In the genomic region with DNA sequence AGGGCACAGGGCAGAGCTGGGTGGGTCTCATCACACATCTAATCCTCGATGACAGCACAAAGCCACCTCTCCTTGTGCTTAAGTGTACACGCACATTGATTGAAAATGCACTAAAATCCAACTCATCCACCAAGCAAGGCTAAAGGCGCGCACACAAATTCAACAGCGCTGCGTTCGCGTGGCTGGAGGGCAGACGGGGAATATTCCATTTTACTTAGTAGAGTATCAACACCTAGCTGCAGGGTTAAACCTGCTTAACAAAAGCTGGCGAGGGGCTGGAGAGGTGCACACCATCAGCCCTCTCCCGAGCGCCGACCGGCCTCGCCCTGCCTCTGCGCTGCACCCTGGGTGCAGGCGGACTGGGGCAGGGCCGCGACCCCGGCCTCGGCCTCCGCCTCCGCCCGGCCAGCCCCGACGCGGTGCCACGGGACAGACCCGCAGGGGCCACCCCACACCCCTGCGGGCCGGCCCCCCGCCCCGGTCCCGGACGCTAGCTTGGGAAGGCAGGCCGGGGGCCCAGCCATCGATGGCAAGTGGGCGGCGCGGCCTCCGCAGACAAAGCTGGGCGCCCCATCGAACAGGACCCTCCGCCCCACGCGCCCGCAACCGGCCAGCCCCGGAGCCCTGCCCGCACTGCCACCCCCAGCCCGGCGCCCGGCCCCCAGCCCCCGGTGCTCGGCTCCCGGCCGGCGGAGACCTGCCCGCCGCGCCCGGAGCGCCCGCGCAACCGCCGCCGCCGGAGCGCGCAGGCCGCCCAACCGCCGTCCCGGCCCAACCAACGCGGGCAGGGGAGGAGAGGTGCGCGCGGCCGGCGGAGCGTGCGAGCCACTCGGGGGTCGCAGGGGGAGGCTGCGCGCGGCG, we compare ENCODE assay signal across 1 cellular context.
A peak's percentile ranks its signal among the peaks of the same experiment; 100 is the strongest.
TF ChIP-seq lines count a peak whose summit lies in the region.

No MANE protein-coding gene starts in this region.

TF ChIP-seq in H1, 55 proteins besides CTCF, POLR2A, EP300 and RAD21:
- no peak for TF ChIP-seq FOSL1 (IDR thresholded peaks at IDR 0.05; ENCODE audit: insufficient read depth, low read depth, low read length)
- no peak for TF ChIP-seq JUN (IDR thresholded peaks at IDR 0.05; ENCODE audit: low read depth, low read length)
- peak; percentile 40; the same call in 1 of the 2 replicates for TF ChIP-seq PHF8 (conservative IDR thresholded peaks at IDR 0.05; ENCODE audit: low read depth, low read length)
- TF ChIP-seq KDM4A (IDR thresholded peaks at IDR 0.05; ENCODE audit: low read depth, low read length, severe bottlenecking) = peak; percentile 51
- TF ChIP-seq ASH2L (IDR thresholded peaks at IDR 0.05; ENCODE audit: low read length) = no peak
- TF ChIP-seq, protein P1, sequence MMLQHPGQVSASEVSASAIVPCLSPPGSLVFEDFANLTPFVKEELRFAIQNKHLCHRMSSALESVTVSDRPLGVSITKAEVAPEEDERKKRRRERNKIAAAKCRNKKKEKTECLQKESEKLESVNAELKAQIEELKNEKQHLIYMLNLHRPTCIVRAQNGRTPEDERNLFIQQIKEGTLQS (IDR thresholded peaks at IDR 0.05; ENCODE audit: insufficient read depth, low read depth, low read length) = no peak
- TF ChIP-seq, protein P2, sequence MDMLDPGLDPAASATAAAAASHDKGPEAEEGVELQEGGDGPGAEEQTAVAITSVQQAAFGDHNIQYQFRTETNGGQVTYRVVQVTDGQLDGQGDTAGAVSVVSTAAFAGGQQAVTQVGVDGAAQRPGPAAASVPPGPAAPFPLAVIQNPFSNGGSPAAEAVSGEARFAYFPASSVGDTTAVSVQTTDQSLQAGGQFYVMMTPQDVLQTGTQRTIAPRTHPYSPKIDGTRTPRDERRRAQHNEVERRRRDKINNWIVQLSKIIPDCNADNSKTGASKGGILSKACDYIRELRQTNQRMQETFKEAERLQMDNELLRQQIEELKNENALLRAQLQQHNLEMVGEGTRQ (IDR thresholded peaks at IDR 0.05; ENCODE audit: low read length) = no peak
- TF ChIP-seq SP4 (IDR thresholded peaks at IDR 0.05; ENCODE audit: low read length) = no peak
- TF ChIP-seq ZNF274 (IDR thresholded peaks at IDR 0.05; ENCODE audit: borderline replicate concordance, extremely low read depth, low read length) = no peak
- no peak for TF ChIP-seq CTBP2 (IDR thresholded peaks at IDR 0.05; ENCODE audit: borderline replicate concordance, insufficient read depth, insufficient read length, low read length)
- TF ChIP-seq SP2 (IDR thresholded peaks at IDR 0.05; ENCODE audit: low read length) = no peak
- TF ChIP-seq, protein P3, sequence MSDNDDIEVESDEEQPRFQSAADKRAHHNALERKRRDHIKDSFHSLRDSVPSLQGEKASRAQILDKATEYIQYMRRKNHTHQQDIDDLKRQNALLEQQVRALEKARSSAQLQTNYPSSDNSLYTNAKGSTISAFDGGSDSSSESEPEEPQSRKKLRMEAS (IDR thresholded peaks at IDR 0.05) = no peak; the same call in 1 of the 2 replicates
- TF ChIP-seq HDAC2 (IDR thresholded peaks at IDR 0.05; ENCODE audit: borderline replicate concordance in 1 of 2, low read depth in 2 of 2, low read length in 2 of 2) = no peak
- TF ChIP-seq TBP (IDR thresholded peaks at IDR 0.05; ENCODE audit: low read depth, low read length) = peak; percentile 48; the same call in 1 of the 2 replicates
- TF ChIP-seq RFX5 (IDR thresholded peaks at IDR 0.05; ENCODE audit: borderline replicate concordance, low read depth, low read length) = peak; percentile 33; the same call in 1 of the 2 replicates
- TF ChIP-seq SAP30 (IDR thresholded peaks at IDR 0.05; ENCODE audit: insufficient read depth, insufficient replicate concordance, low read length) = no peak
- no peak for TF ChIP-seq YY1 (IDR thresholded peaks at IDR 0.05; ENCODE audit: low read depth, low read length)
- TF ChIP-seq RNF2 (IDR thresholded peaks at IDR 0.05; ENCODE audit: borderline replicate concordance, low read depth, low read length, missing control alignments, poor library complexity, severe bottlenecking) = no peak
- TF ChIP-seq TAF1 (IDR thresholded peaks at IDR 0.05; ENCODE audit: low read depth, low read length) = peak; percentile 51; the same call in 1 of the 2 replicates
- no peak for TF ChIP-seq EZH2 (IDR thresholded peaks at IDR 0.05; ENCODE audit: low read depth, low read length, severe bottlenecking)
- TF ChIP-seq CREB1 (IDR thresholded peaks at IDR 0.05) = no peak
- no peak for TF ChIP-seq TCF12 (IDR thresholded peaks at IDR 0.05; ENCODE audit: low read depth, low read length)
- TF ChIP-seq TEAD4 (IDR thresholded peaks at IDR 0.05; ENCODE audit: low read depth, low read length) = no peak
- no peak for TF ChIP-seq GABPA (IDR thresholded peaks at IDR 0.05; ENCODE audit: borderline replicate concordance, insufficient read depth, low read length)
- no peak for TF ChIP-seq SIRT6 (IDR thresholded peaks at IDR 0.05; ENCODE audit: low read length)
- TF ChIP-seq SP1 (IDR thresholded peaks at IDR 0.05; ENCODE audit: low read depth, low read length) = no peak
- no peak for TF ChIP-seq SUZ12 (IDR thresholded peaks at IDR 0.05; ENCODE audit: low read length)
- TF ChIP-seq BCL11A (IDR thresholded peaks at IDR 0.05; ENCODE audit: low read depth in 2 of 2, low read length in 2 of 2) = no peak
- TF ChIP-seq CHD2 (IDR thresholded peaks at IDR 0.05; ENCODE audit: low read length) = no peak
- no peak for TF ChIP-seq BACH1 (IDR thresholded peaks at IDR 0.05; ENCODE audit: low read length)
- TF ChIP-seq KDM1A (IDR thresholded peaks at IDR 0.05; ENCODE audit: borderline replicate concordance, low read length) = no peak
- TF ChIP-seq BRCA1 (IDR thresholded peaks at IDR 0.05; ENCODE audit: low read depth, low read length) = no peak
- TF ChIP-seq NANOG (IDR thresholded peaks at IDR 0.05; ENCODE audit: insufficient read depth, low read depth, low read length, poor library complexity, severe bottlenecking) = no peak
- TF ChIP-seq POU5F1 (IDR thresholded peaks at IDR 0.05; ENCODE audit: low read depth, low read length) = no peak
- no peak for TF ChIP-seq RXRA (IDR thresholded peaks at IDR 0.05; ENCODE audit: insufficient read depth, low read depth, low read length)
